In the genomic region with DNA sequence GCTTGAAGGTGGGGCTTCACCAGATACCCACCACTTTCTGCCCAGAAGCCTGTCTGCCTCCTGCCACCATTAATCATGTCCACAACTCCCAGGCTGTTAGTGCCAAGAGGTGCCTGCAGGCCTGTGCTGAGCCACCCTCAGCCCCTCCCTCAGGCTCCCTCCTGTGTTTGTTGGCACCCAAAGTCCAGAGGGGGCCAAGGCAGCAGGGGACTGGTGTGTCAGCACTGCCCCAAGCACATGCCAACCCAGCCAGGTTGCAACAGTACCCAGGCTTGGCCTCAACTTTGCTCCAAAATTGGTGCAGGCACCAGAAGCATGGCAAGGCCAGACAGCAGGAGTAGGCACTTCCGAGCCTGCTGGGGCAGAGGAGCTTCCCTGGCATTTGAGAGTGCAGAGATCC, we compare ENCODE assay signal across 34 cellular contexts.
"Had no signal": no experiment of that assay in that cellular context is flagged by ENCODE, and none has a peak within 500 bp of the region (broad histone marks: within the 10 kb centered on the region; RNA-seq: fewer than 3 reads in every experiment).

No MANE protein-coding gene starts in this region.

- H3K36me3 ChIP-seq: adrenal gland, brain microvascular endothelial cell, breast epithelium, cardiac muscle cell had no signal

- DNase-seq: activated B cell treated with CpG ODN at 0.5 μM for 24 hours; activated CD4-positive, alpha-beta memory T cell treated with anti-CD3 and anti-CD28 coated beads for 36 hours; activated CD4-positive, alpha-beta T cell treated with anti-CD3 and anti-CD28 coated beads for 4 hours; activated CD4-positive, alpha-beta T cell treated with anti-CD3 and anti-CD28 coated beads, Interleukin-2, amount 10 ng/mL, durations not matched to agents 24 days and 14 days; activated CD4-positive, alpha-beta T cell treated with anti-CD3 and anti-CD28 coated beads, Interleukin-2, amount 50 U/mL, for 1 hour; activated CD4-positive, alpha-beta T cell treated with anti-CD3 and anti-CD28 coated beads, Interleukin-2, amount 50 U/mL, for 4 hours; activated CD4-positive, CD25-positive, alpha-beta regulatory T cell treated with anti-CD3 and anti-CD28 coated beads, Interleukin-2, amount 50 U/mL, for 72 hours; activated CD8-positive, alpha-beta memory T cell treated with anti-CD3 and anti-CD28 coated beads, Interleukin-2, amount 50 U/mL, for 4 hours; activated CD8-positive, alpha-beta T cell treated with anti-CD3 and anti-CD28 coated beads for 36 hours; activated effector memory CD4-positive, alpha-beta T cell treated with anti-CD3 and anti-CD28 coated beads, Interleukin-2, amount 50 U/mL, for 16 hours; activated gamma-delta T cell treated with Interleukin-2 at 50 U/mL for 16 hours; activated naive CD4-positive, alpha-beta T cell; activated naive CD4-positive, alpha-beta T cell treated with anti-CD3 and anti-CD28 coated beads for 36 hours; activated naive CD4-positive, alpha-beta T cell treated with anti-CD3 and anti-CD28 coated beads, Interleukin-2, amount 50 U/mL, for 16 hours; activated naive CD8-positive, alpha-beta T cell treated with anti-CD3 and anti-CD28 coated beads for 36 hours; activated T-cell treated with anti-CD3 and anti-CD28 coated beads for 4 hours; activated T-cell treated with anti-CD3 and anti-CD28 coated beads, Interleukin-2, amount 50 U/mL, for 1 hour; activated T-cell treated with anti-CD3 and anti-CD28 coated beads, Interleukin-2, amount 50 U/mL, for 4 hours; activated T-cell treated with anti-CD3 and anti-CD28 coated beads, Interleukin-2, amount 50 U/mL, for 72 hours; adrenal gland; amniotic stem cell; body of pancreas; brain microvascular endothelial cell; cerebellar nuclear complex; T-helper 1 cell; T-helper 2 cell; T-helper 9 cell had no signal

- FAIRE-seq: astrocyte, TTC549 had no signal

- H3K27ac ChIP-seq: adrenal gland, body of pancreas, brain microvascular endothelial cell, breast epithelium, cardiac muscle cell, VCaP had no signal

- H3K27me3 ChIP-seq: adrenal gland, body of pancreas, brain microvascular endothelial cell, breast epithelium, cardiac muscle cell had no signal

- H3K4me3 ChIP-seq: adrenal gland, body of pancreas, breast epithelium, cardiac muscle cell had no signal

- H3K4me1 ChIP-seq: adrenal gland, body of pancreas, breast epithelium had no signal

- H3K9me3 ChIP-seq: adrenal gland, body of pancreas had no signal

- ATAC-seq: activated CD8-positive, alpha-beta T cell treated with anti-CD3 and anti-CD28 coated beads for 36 hours; activated naive CD4-positive, alpha-beta T cell treated with anti-CD3 and anti-CD28 coated beads, Interleukin-2, amount 50 U/mL, for 72 hours; activated T-cell treated with anti-CD3 and anti-CD28 coated beads, Interleukin-2, amount 50 U/mL, for 4 hours; activated T-cell treated with anti-CD3 and anti-CD28 coated beads, Interleukin-2, amount 50 U/mL, for 72 hours; activated T-helper 17 cell treated with anti-CD3 and anti-CD28 coated beads, Interleukin-2, amount 50 U/mL, for 72 hours; body of pancreas had no signal
